ENCODE assay signal across 8 cellular contexts in the genomic region with DNA sequence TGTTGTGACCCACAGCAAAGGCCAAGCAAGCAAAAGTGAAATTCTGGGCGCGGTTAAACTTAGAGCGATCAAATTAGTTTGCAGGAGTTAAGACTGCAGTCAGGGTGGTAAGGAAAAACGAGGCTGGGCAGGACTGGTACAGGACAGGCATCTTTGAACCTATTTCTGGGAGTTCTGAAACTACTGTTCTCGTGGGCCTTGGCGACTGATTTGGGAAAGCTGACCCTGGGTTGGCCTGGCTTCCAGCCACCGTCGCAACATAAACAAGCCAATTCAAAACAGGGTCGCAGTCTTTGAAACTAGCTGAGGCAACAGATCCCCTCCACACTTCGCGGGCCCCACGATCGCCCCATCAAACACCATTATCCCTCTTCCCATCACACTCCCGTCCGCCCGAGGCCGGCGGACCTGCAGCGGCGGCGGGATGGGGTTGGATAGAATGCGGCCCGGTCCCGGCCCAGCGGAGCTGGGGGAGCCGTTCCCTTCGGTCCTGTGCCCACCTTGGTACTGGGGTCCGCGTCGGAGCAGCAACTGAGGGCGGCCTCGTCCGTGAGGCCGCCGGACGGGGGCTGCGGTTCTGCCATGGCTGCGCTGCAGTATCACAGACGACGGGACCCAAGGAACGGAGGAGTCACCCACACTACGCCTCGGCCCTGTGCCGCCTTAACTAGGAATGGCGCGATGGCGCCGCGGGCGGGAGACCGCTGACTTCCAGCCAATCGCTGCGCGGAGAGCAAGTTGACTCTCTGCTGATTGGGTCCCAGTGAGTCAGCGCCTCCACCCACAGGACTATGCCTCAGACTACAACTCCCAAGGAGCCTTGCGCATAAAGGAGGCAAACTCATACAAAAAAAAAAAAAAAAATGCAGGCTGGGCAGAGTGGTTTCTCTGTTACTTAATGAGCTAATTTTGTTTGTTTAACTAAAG. TPM values are rescaled to one million over a fixed set of nuclear protein-coding genes. Genes with fewer than 3 reads are reported as not detected.
DNase-seq lines count a peak whose midpoint lies in the region; ATAC-seq, FAIRE-seq and TF ChIP-seq lines count a peak whose summit lies in the region.

GLO1 (minus strand) TSS at position 675 of the 927 bp plus-strand sequence; CDS start at position 584, 91 bp downstream.

- WGBS in mesodermal cell (ENCODE audit: insufficient coverage in 2 of 2), 2 experiments: 5 to 6% methylated on average over 31 to 46 of the region's 56 CpGs

- peaks cover 22% of the 10 kb centered on the region for H4K20me1 ChIP-seq in OCI-LY3 (ENCODE audit: insufficient read depth, low read length)

- peak; percentile 98 for DNase-seq in D341Med (ENCODE audit: low spot score)
- peak; percentile 96 for DNase-seq in HuH-7 (ENCODE audit: low spot score)
- DNase-seq in activated CD8-positive, alpha-beta memory T cell treated with anti-CD3 and anti-CD28 coated beads, Interleukin-2, amount 50 U/mL, for 48 hours: peak; percentile 96
- peak; percentile 91 to 94 for DNase-seq in stimulated activated CD8-positive, alpha-beta memory T cell treated with anti-CD3 and anti-CD28 coated beads, Interleukin-15, amount 100 ng/mL, for 4 hours (ENCODE audit: low read depth in 2 of 2)

- peak within 1 kb of the TSS; percentile 86 for H3K9ac ChIP-seq in OCI-LY3 (ENCODE audit: low read length)

- no peak for TF ChIP-seq CTCF in OCI-LY3 (IDR thresholded peaks at IDR 0.05; ENCODE audit: low read depth, low read length)

- H3K79me2 ChIP-seq in OCI-LY3 (ENCODE audit: low read length): peaks cover 49% of the 10 kb centered on the region

- peak; percentile 97 for FAIRE-seq in endometrium (lab: Jason Lieb, UNC)

- peaks cover 15% of the 10 kb centered on the region for H3K36me3 ChIP-seq in OCI-LY3 (replicated peaks; ENCODE audit: low read depth, low read length)
- H3K36me3 ChIP-seq in mesodermal cell (ENCODE audit: control insufficient read depth, insufficient read depth, low read length): peaks cover 35% of the 10 kb centered on the region

- no peaks in the 10 kb centered on the region for H3K9me3 ChIP-seq in OCI-LY3 (ENCODE audit: insufficient read depth, low read length)
- peaks cover 21% of the 10 kb centered on the region for H3K9me3 ChIP-seq in mesodermal cell (ENCODE audit: control insufficient read depth, low read length)

- peak within 1 kb of the TSS; percentile 96 for H3K4me2 ChIP-seq in OCI-LY3 (ENCODE audit: low read length)

- H2AFZ ChIP-seq in OCI-LY3 (ENCODE audit: low read depth, low read length): peak within 1 kb of the TSS; percentile 96

- H3K27ac ChIP-seq in OCI-LY3 (ENCODE audit: low read length): peak within 1 kb of the TSS; percentile 57
- H3K27ac ChIP-seq in mesodermal cell (ENCODE audit: low read depth, low read length, severe bottlenecking): peak within 1 kb of the TSS; percentile 79

- H3K27me3 ChIP-seq in OCI-LY3 (ENCODE audit: low read depth, low read length): peaks cover 3% of the 10 kb centered on the region; the same call in 1 of the 2 replicates

- H3K4me1 ChIP-seq in OCI-LY3 (ENCODE audit: low read length) (peaks cover 11% of the 10 kb centered on the region), mesodermal cell (ENCODE audit: control insufficient read depth, insufficient read depth, low read length, poor library complexity, severe bottlenecking) (no peaks in the 10 kb centered on the region)

- ATAC-seq in GM21515 (IDR thresholded peaks at IDR 0.05; ENCODE audit: unreplicated experiment): peak; percentile 99

- H3K4me3 ChIP-seq in OCI-LY3 (ENCODE audit: low read length) (peak within 1 kb of the TSS; percentile 87), mesodermal cell (ENCODE audit: extremely low read depth, insufficient read depth, low read length, poor library complexity, severe bottlenecking) (peak within 1 kb of the TSS; percentile 61)

RNA-seq across cellular contexts. Expression of gene GLO1, which starts in this region (rescaled TPM):
- 169 TPM for polyA plus RNA-seq in mesodermal cell (2013, experiment 1 of 2)
- 190 TPM for polyA plus RNA-seq in mesodermal cell (2013, experiment 2 of 2)

Comparison
In these comparisons a context has a peak if more than half of its experiments do, and no peak if none do; other contexts are left out.
1. Peak in every context shown above with its lines: DNase-seq, ATAC-seq, H3K4me3 ChIP-seq and H3K27ac ChIP-seq.